Comparison of ENCODE assay signal across 8 cellular contexts in the genomic region with DNA sequence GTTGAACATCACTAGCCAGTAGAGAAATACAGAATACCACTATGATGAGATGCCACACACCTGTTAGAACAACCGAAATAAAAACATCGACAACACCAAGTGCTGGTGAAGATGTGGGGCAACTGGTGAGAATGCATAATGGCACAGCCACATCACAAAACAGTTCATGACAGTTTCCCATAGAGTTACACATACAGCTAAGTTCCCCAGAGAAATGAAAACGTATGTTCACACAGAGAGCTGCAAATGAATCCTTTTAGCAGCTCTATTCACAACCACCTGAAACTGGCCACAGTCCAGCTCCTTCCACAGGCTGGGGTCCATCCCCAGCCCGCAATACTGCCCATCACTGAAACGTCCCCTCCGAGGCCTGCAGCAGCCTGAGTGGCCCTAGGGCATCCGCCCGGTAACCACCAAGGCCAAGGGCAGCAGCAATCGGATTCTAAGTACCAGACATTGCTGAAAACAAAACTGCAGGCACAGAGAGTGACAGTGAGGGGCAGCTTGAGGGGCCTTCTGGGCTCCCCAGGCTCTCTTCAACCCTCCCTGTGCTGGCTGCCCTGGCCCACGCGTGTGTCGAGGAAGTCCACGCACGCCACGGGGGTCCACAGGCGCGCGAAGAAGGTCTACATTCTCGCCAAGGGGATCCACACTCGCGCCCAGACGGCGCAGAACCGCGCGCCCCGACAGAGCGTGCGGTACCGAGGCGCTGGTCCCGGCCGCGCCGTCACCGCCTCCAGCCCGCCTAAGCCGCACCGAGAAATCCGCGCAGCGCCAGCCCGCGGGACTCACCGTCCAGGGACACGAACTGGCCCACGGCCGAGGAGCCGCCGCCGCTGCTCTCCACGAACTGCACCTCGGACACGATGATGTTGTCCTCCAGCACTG. TPM values are rescaled to one million over a fixed set of nuclear protein-coding genes. Genes with fewer than 3 reads are reported as not detected.
DNase-seq lines count a peak whose midpoint lies in the region; ATAC-seq and TF ChIP-seq lines count a peak whose summit lies in the region.

No MANE protein-coding gene starts in this region.

- TF ChIP-seq CTCF in GM12875 (IDR thresholded peaks at IDR 0.05; ENCODE audit: borderline replicate concordance, insufficient read depth, low read depth, low read length) (no peak), hepatocyte (IDR thresholded peaks at IDR 0.05; ENCODE audit: poor library complexity) (no peak)

- H3K27me3 ChIP-seq in hepatocyte = no peaks in the 10 kb centered on the region

- WGBS in hepatocyte (ENCODE audit: low lambda C conversion rate, missing lambda C conversion rate) = 8% methylated on average over 54 of the region's 54 CpGs

- H3K9me3 ChIP-seq in KOPT-K1 (ENCODE audit: insufficient read depth, low read length, poor library complexity, severe bottlenecking) (no peaks in the 10 kb centered on the region), hepatocyte (ENCODE audit: low read depth) (no peaks in the 10 kb centered on the region)

- H3K27me3 Mint-ChIP-seq in activated naive CD4-positive, alpha-beta T cell treated with anti-CD3 and anti-CD28 coated beads, Interleukin-2, amount 50 U/mL, for 24 hours = no peaks in the 10 kb centered on the region

- peaks cover 53% of the 10 kb centered on the region for H3K79me2 ChIP-seq in hepatocyte

- peaks cover 23% of the 10 kb centered on the region for H4K20me1 ChIP-seq in hepatocyte (ENCODE audit: insufficient read depth, poor library complexity, severe bottlenecking)

- ATAC-seq in GM21723 (IDR thresholded peaks at IDR 0.05; ENCODE audit: unreplicated experiment) = peak; percentile 16

- H3K9me2 ChIP-seq in hepatocyte (replicated peaks; ENCODE audit: insufficient read depth) = no peaks in the 10 kb centered on the region

- peak overlapping the region; percentile 98 for H3K4me3 ChIP-seq in GM12875 (ENCODE audit: low read depth, low read length)
- H3K4me3 ChIP-seq in hepatocyte = peak overlapping the region; percentile 35
- H3K4me3 ChIP-seq in skin epidermis = peak overlapping the region; percentile 57 to 95 (median 80)

- peak overlapping the region; percentile 88 for H3K4me3 Mint-ChIP-seq in activated naive CD4-positive, alpha-beta T cell treated with anti-CD3 and anti-CD28 coated beads, Interleukin-2, amount 50 U/mL, for 24 hours

- peak overlapping the region; percentile 86 for H2AFZ ChIP-seq in hepatocyte

- H3K27ac ChIP-seq in KOPT-K1 (ENCODE audit: low read depth, low read length, poor library complexity, severe bottlenecking) = peak overlapping the region; percentile 77
- H3K27ac ChIP-seq in hepatocyte = peak overlapping the region; percentile 96
- peak overlapping the region; percentile 31 to 97 (median 90) for H3K27ac ChIP-seq in skin epidermis

- peak overlapping the region; percentile 82 for H3K27ac Mint-ChIP-seq in activated naive CD4-positive, alpha-beta T cell treated with anti-CD3 and anti-CD28 coated beads, Interleukin-2, amount 50 U/mL, for 24 hours

- no peaks in the 10 kb centered on the region for H3K9me3 Mint-ChIP-seq in activated naive CD4-positive, alpha-beta T cell treated with anti-CD3 and anti-CD28 coated beads, Interleukin-2, amount 50 U/mL, for 24 hours

- H3K4me1 ChIP-seq in hepatocyte (ENCODE audit: insufficient read depth) = peaks cover 5% of the 10 kb centered on the region

- peaks cover 46% of the 10 kb centered on the region for H3K4me1 Mint-ChIP-seq in activated naive CD4-positive, alpha-beta T cell treated with anti-CD3 and anti-CD28 coated beads, Interleukin-2, amount 50 U/mL, for 24 hours

- no peak for DNase-seq in hepatocyte (ENCODE audit: low spot score)
- no peak for DNase-seq in NCI-H526 treated with DMSO at 0.1 percent for 48 hours (lab: John Stamatoyannopoulos, UW)
- no peak for DNase-seq in LoVo (ENCODE audit: low spot score)

- peak overlapping the region; percentile 95 for H3K4me2 ChIP-seq in hepatocyte

- H3K36me3 ChIP-seq in KOPT-K1 (ENCODE audit: insufficient read depth, low read length) (no peaks in the 10 kb centered on the region), hepatocyte (replicated peaks; ENCODE audit: insufficient read depth, low read depth) (no peaks in the 10 kb centered on the region)

- H3K36me3 Mint-ChIP-seq in activated naive CD4-positive, alpha-beta T cell treated with anti-CD3 and anti-CD28 coated beads, Interleukin-2, amount 50 U/mL, for 24 hours = no peaks in the 10 kb centered on the region

RNA-seq across cellular contexts. Expression of a gene that starts 0.9 kb away (rescaled TPM):
- 21.1 and 35.9 TPM in 2 replicates for total RNA-seq in hepatocyte
- 23.6 and 27.3 TPM in 2 replicates for polyA plus RNA-seq in hepatocyte

RNA-seq across cellular contexts. Expression of a gene that starts 14.7 kb away (rescaled TPM):
- total RNA-seq in hepatocyte = 31.9 and 41.1 TPM in 2 replicates
- polyA plus RNA-seq in hepatocyte = 53.1 and 54.5 TPM in 2 replicates

RNA-seq across cellular contexts. Expression of a gene that starts 51.6 kb away (rescaled TPM):
- 39.6 and 42.2 TPM in 2 replicates for total RNA-seq in hepatocyte
- 41.0 and 47.5 TPM in 2 replicates for polyA plus RNA-seq in hepatocyte

Comparison
In these comparisons a context has a peak if more than half of its experiments do, and no peak if none do; other contexts are left out.
1. H3K4me3 ChIP-seq: peak in every context shown above with its lines; median percentile 98 in GM12875; 80 in skin epidermis; 35 in hepatocyte.